28 cellular contexts compared by ENCODE assay signal in genomic region chr6:121961726-121962125, GRCh38.
"Had no signal": no experiment of that assay in that cellular context is flagged by ENCODE, and none has a peak within 500 bp of the region (broad histone marks: within the 10 kb centered on the region; RNA-seq: fewer than 3 reads in every experiment).

No MANE protein-coding gene starts in this region.

- H3K9me3 ChIP-seq: gastroesophageal sphincter had no signal

- H3K4me3 ChIP-seq: ascending aorta, esophagus muscularis mucosa, gastroesophageal sphincter, heart right ventricle, hepatocyte had no signal

- H2AFZ ChIP-seq: hepatocyte had no signal

- H3K27ac ChIP-seq: ascending aorta, brain microvascular endothelial cell, gastroesophageal sphincter, heart right ventricle, hepatocyte had no signal

- FAIRE-seq: bronchial epithelial cell, colon had no signal

- DNase-seq: activated CD4-positive, alpha-beta memory T cell treated with anti-CD3 and anti-CD28 coated beads for 36 hours; activated CD4-positive, alpha-beta T cell treated with anti-CD3 and anti-CD28 coated beads for 36 hours; activated CD4-positive, alpha-beta T cell treated with anti-CD3 and anti-CD28 coated beads, Interleukin-2, amount 10 ng/mL, durations not matched to agents 24 days and 14 days; activated CD4-positive, CD25-positive, alpha-beta regulatory T cell; activated CD4-positive, CD25-positive, alpha-beta regulatory T cell treated with anti-CD3 and anti-CD28 coated beads, Interleukin-2, amount 50 U/mL, for 72 hours; activated CD8-positive, alpha-beta memory T cell treated with anti-CD3 and anti-CD28 coated beads, Interleukin-2, amount 10 ng/mL, durations not matched to agents 7 days and 5 days; activated CD8-positive, alpha-beta memory T cell treated with anti-CD3 and anti-CD28 coated beads, Interleukin-2, amount 50 U/mL, for 4 hours; activated CD8-positive, alpha-beta T cell treated with anti-CD3 and anti-CD28 coated beads, Interleukin-2, amount 10 ng/mL, durations not matched to agents 7 days and 5 days; activated gamma-delta T cell; activated naive CD4-positive, alpha-beta T cell; activated naive CD4-positive, alpha-beta T cell treated with anti-CD3 and anti-CD28 coated beads, Interleukin-2, amount 10 ng/mL, durations not matched to agents 7 days and 5 days; activated naive CD8-positive, alpha-beta T cell treated with anti-CD3 and anti-CD28 coated beads, Interleukin-2, amount 10 ng/mL, durations not matched to agents 7 days and 5 days; activated T-cell treated with anti-CD3 and anti-CD28 coated beads, Interleukin-2, amount 50 U/mL, for 24 hours; activated T-cell treated with anti-CD3 and anti-CD28 coated beads, Interleukin-2, amount 50 U/mL, for 72 hours; brain microvascular endothelial cell; effector CD8-positive, alpha-beta T cell; endodermal cell; erythroblast; foreskin melanocyte; heart right ventricle; T-helper 2 cell had no signal

- H3K27me3 ChIP-seq: ascending aorta, brain microvascular endothelial cell, esophagus muscularis mucosa, gastroesophageal sphincter, heart right ventricle, hepatocyte had no signal

- H3K4me1 ChIP-seq: ascending aorta, heart right ventricle had no signal

- H3K4me2 ChIP-seq: hepatocyte had no signal

- ATAC-seq: activated CD4-positive, alpha-beta T cell treated with anti-CD3 and anti-CD28 coated beads for 36 hours; activated CD8-positive, alpha-beta memory T cell treated with anti-CD3 and anti-CD28 coated beads, Interleukin-2, amount 10 ng/mL, durations not matched to agents 7 days and 5 days; activated CD8-positive, alpha-beta T cell treated with anti-CD3 and anti-CD28 coated beads, Interleukin-2, amount 10 ng/mL, durations not matched to agents 7 days and 5 days; activated naive CD4-positive, alpha-beta T cell treated with anti-CD3 and anti-CD28 coated beads, Interleukin-2, amount 50 U/mL, for 72 hours; activated T-cell treated with anti-CD3 and anti-CD28 coated beads, Interleukin-2, amount 50 U/mL, for 72 hours; gastroesophageal sphincter; heart right ventricle had no signal

- H3K36me3 ChIP-seq: ascending aorta, brain microvascular endothelial cell, esophagus muscularis mucosa, gastroesophageal sphincter, heart right ventricle had no signal
